Comparison of ENCODE assay signal across 8 cellular contexts in genomic region chr12:53501615-53502181, GRCh38. TPM values are rescaled to one million over a fixed set of nuclear protein-coding genes. Genes with fewer than 3 reads are reported as not detected.
DNase-seq lines count a peak whose midpoint lies in the region; ATAC-seq and TF ChIP-seq lines count a peak whose summit lies in the region.

No MANE protein-coding gene starts in this region.

- H2AFZ ChIP-seq in parathyroid adenoma: peak overlapping the region; percentile 99

- CTCF ChIA-PET in Panc1 (lab: Charles Lee): interaction anchor here (0.6 kb wide), 1 partner anchor 51 kb away, joined by 5 read pairs; no protein-coding TSS in a partner anchor

- TF ChIP-seq CTCF in DOHH2 (IDR thresholded peaks at IDR 0.05; ENCODE audit: low read depth, low read length, poor library complexity, severe bottlenecking) (no peak), Panc1 (IDR thresholded peaks at IDR 0.05) (no peak), epithelial cell of esophagus (IDR thresholded peaks at IDR 0.05; ENCODE audit: insufficient read depth, low read depth, low read length, missing control alignments) (no peak), parathyroid adenoma (IDR thresholded peaks at IDR 0.05) (no peak)

- DNase-seq in Panc1 (ENCODE audit: low read depth, low spot score) (no peak), epithelial cell of esophagus (ENCODE audit: low read depth) (no peak), SIG-M5 (lab: John Stamatoyannopoulos, UW) (no peak)
- DNase-seq in stimulated activated CD4-positive, alpha-beta T cell treated with anti-CD3 and anti-CD28 coated beads, Interleukin-2, amount 100 ng/mL, for 48 hours: no peak
- no peak for DNase-seq in stimulated activated naive CD4-positive, alpha-beta T cell (lab: John Stamatoyannopoulos, UW)

- H3K27me3 ChIP-seq in DOHH2 (ENCODE audit: control insufficient read depth, low read length): no peaks in the 10 kb centered on the region
- no peaks in the 10 kb centered on the region for H3K27me3 ChIP-seq in Panc1 (ENCODE audit: control insufficient read depth, insufficient read depth, low read length)
- no peaks in the 10 kb centered on the region for H3K27me3 ChIP-seq in parathyroid adenoma (ENCODE audit: control insufficient read depth, insufficient read depth, low read length)

- H4K20me1 ChIP-seq in DOHH2 (ENCODE audit: control insufficient read depth, insufficient read depth, low read depth, low read length): no peaks in the 10 kb centered on the region

- POLR2A ChIA-PET in Panc1 (lab: Charles Lee): interaction anchor here (1.0 to 1.2 kb wide), 3 partner anchors 14 to 80 kb away, joined by 3 to 6 read pairs (median 3); no protein-coding TSS in a partner anchor

- H3K9me3 ChIP-seq in DOHH2 (ENCODE audit: control insufficient read depth, insufficient read depth, low read length) (no peaks in the 10 kb centered on the region), Panc1 (ENCODE audit: control insufficient read depth, insufficient read depth, low read depth, low read length) (no peaks in the 10 kb centered on the region), parathyroid adenoma (ENCODE audit: control insufficient read depth, low read length) (no peaks in the 10 kb centered on the region)

- H3K4me1 ChIP-seq in DOHH2 (ENCODE audit: control insufficient read depth, low read length) (peaks cover 41% of the 10 kb centered on the region), Panc1 (ENCODE audit: control insufficient read depth, insufficient read depth, low read length) (peaks cover 35% of the 10 kb centered on the region), parathyroid adenoma (peaks cover 16% of the 10 kb centered on the region)

- peak overlapping the region; percentile 82 for H3K27ac ChIP-seq in DOHH2 (ENCODE audit: low read depth, low read length)
- peak overlapping the region; percentile 98 for H3K27ac ChIP-seq in Panc1 (ENCODE audit: low read length)
- peak overlapping the region; percentile 99 for H3K27ac ChIP-seq in parathyroid adenoma

- in situ Hi-C loops in Panc1 (cut with HindIII; ENCODE audit: low pct_unique_long_range_greater_than_20kb, low sequenced_read_pairs): no loop called here

- no peaks in the 10 kb centered on the region for H3K9me2 ChIP-seq in DOHH2 (replicated peaks; ENCODE audit: control insufficient read depth, low read length)

- H3K79me2 ChIP-seq in DOHH2 (ENCODE audit: control insufficient read depth, low read length): peaks cover 32% of the 10 kb centered on the region
- peaks cover 2% of the 10 kb centered on the region for H3K79me2 ChIP-seq in parathyroid adenoma

- BruUV-seq in Panc1 (replicated peaks; lab: Mats Ljungman, UMichigan): TSS peak; percentile 79

- H3K36me3 ChIP-seq in DOHH2 (ENCODE audit: control insufficient read depth, low read length) (peaks cover 25% of the 10 kb centered on the region; the same call in 1 of the 2 replicates), Panc1 (ENCODE audit: control insufficient read depth, insufficient read depth, low read length) (no peaks in the 10 kb centered on the region; the same call in none of the 2 replicates), parathyroid adenoma (ENCODE audit: control insufficient read depth, insufficient read depth, low read length) (no peaks in the 10 kb centered on the region)

- peak overlapping the region; percentile 93 for H3K4me3 ChIP-seq in DOHH2 (ENCODE audit: low read length)
- peak overlapping the region; percentile 66 to 80 for H3K4me3 ChIP-seq in Panc1 (ENCODE audit: low read depth in 2 of 2, low read length in 2 of 2)
- peak overlapping the region; percentile 73 for H3K4me3 ChIP-seq in epithelial cell of esophagus (ENCODE audit: low read length)
- H3K4me3 ChIP-seq in parathyroid adenoma (ENCODE audit: low read depth, low read length): peak overlapping the region; percentile 85

- H3K4me2 ChIP-seq in DOHH2 (ENCODE audit: low read length): peak overlapping the region; percentile 96
- H3K4me2 ChIP-seq in parathyroid adenoma (ENCODE audit: low read length): peak overlapping the region; percentile 86

- H3F3A ChIP-seq in DOHH2 (ENCODE audit: control insufficient read depth, insufficient read depth): peaks cover 7% of the 10 kb centered on the region

- ATAC-seq in Panc1 (no peak), GM18907 (IDR thresholded peaks at IDR 0.05; ENCODE audit: unreplicated experiment) (no peak)

- intact Hi-C loops in Panc1 (cut with micrococcal nuclease; ENCODE audit: unreplicated experiment): no loop called here

- peak overlapping the region; percentile 86 for H3K9ac ChIP-seq in parathyroid adenoma

RNA-seq across cellular contexts. Expression of gene TARBP2, which starts 0.6 kb away (rescaled TPM):
- total RNA-seq in Panc1 (2021; ENCODE audit: unreplicated experiment): 67.3 TPM
- 60.6 TPM for polyA plus RNA-seq in Panc1 (2012; ENCODE audit: insufficient read length)

RNA-seq across cellular contexts. Expression of gene MAP3K12, which starts 2.4 kb away (rescaled TPM):
- 32.2 TPM for total RNA-seq in Panc1 (2021; ENCODE audit: unreplicated experiment)
- 43.9 TPM for polyA plus RNA-seq in Panc1 (2012; ENCODE audit: insufficient read length)

RNA-seq across cellular contexts. Expression of gene NPFF, which starts 5.6 kb away (rescaled TPM):
- total RNA-seq in Panc1 (2021; ENCODE audit: unreplicated experiment): not detected
- not detected for polyA plus RNA-seq in Panc1 (2012; ENCODE audit: insufficient read length)

RNA-seq across cellular contexts. Expression of gene PCBP2, which starts 49.8 kb away (rescaled TPM):
- 836 TPM for total RNA-seq in Panc1 (2021; ENCODE audit: unreplicated experiment)
- polyA plus RNA-seq in Panc1 (2012; ENCODE audit: insufficient read length): 703 TPM
